Comparison of ENCODE assay signal across 32 cellular contexts in the genomic region with DNA sequence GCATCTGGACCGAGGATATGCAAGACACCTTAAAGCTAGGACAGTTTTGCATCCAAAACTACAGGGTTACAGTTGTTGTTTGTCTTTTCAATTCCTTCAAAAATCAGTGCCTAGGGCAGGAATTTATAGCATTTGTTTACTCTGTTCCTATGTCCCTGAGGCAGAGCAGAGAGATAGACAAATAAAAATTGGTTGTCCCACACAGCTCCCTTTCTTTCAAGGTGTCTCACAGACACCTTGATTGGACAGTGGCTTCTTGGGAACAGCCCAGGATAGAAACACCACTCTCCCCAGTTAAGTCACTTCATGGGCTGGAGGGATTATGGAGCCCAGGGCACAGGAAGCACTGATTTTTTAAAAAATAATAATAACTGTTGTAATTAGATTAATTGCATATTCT. TPM values are rescaled to one million over a fixed set of nuclear protein-coding genes. Genes with fewer than 3 reads are reported as not detected.
"Had no signal": no experiment of that assay in that cellular context is flagged by ENCODE, and none has a peak within 500 bp of the region (broad histone marks: within the 10 kb centered on the region; RNA-seq: fewer than 3 reads in every experiment).

No MANE protein-coding gene starts in this region.

- H3K9me3 Mint-ChIP-seq: stimulated activated effector memory CD8-positive, alpha-beta T cell treated with anti-CD3 and anti-CD28 coated beads, Interleukin-12 subunit alpha, Interleukin-12 subunit beta, amount 100 ng/mL, for 72 hours; stimulated activated memory B cell treated with anti-CD40 and anti-IgM and Interleukin-4, amounts not matched to agents 10 μg/mL and 1 μg/mL and 100 μg/mL, for 72 hours; stimulated activated naive CD8-positive, alpha-beta T cell treated with anti-CD3 and anti-CD28 coated beads, Interleukin-15, amount 100 ng/mL, for 72 hours; stimulated activated naive CD8-positive, alpha-beta T cell treated with anti-CD3 and anti-CD28 coated beads, Interleukin-15, Interleukin-2, amounts not matched to agents 100 ng/mL and 50 ng/mL, for 24 hours had no signal

- H3K27ac Mint-ChIP-seq: stimulated activated effector memory CD8-positive, alpha-beta T cell treated with anti-CD3 and anti-CD28 coated beads, Interleukin-12 subunit alpha, Interleukin-12 subunit beta, amount 100 ng/mL, for 72 hours; stimulated activated memory B cell treated with anti-CD40 and anti-IgM and Interleukin-4, amounts not matched to agents 10 μg/mL and 1 μg/mL and 100 μg/mL, for 72 hours; stimulated activated naive B cell treated with anti-CD40 and anti-IgM and Interleukin-4, amounts not matched to agents 10 μg/mL and 1 μg/mL and 100 μg/mL, for 72 hours; stimulated activated naive CD8-positive, alpha-beta T cell treated with anti-CD3 and anti-CD28 coated beads, Interleukin-15, amount 100 ng/mL, for 72 hours; stimulated activated naive CD8-positive, alpha-beta T cell treated with anti-CD3 and anti-CD28 coated beads, Interleukin-15, Interleukin-2, amounts not matched to agents 100 ng/mL and 50 ng/mL, for 24 hours; type B pancreatic cell had no signal

- H3K27ac ChIP-seq: stomach, suprapubic skin, testis, thoracic aorta, thyroid gland, tibial artery, tibial nerve, transverse colon, upper lobe of left lung, upper lobe of right lung, uterus, vagina had no signal

- H3K4me3 Mint-ChIP-seq: stimulated activated effector memory CD8-positive, alpha-beta T cell treated with anti-CD3 and anti-CD28 coated beads, Interleukin-12 subunit alpha, Interleukin-12 subunit beta, amount 100 ng/mL, for 72 hours; stimulated activated memory B cell treated with anti-CD40 and anti-IgM and Interleukin-4, amounts not matched to agents 10 μg/mL and 1 μg/mL and 100 μg/mL, for 72 hours; stimulated activated naive B cell treated with anti-CD40 and anti-IgM and Interleukin-4, amounts not matched to agents 10 μg/mL and 1 μg/mL and 100 μg/mL, for 72 hours; stimulated activated naive CD8-positive, alpha-beta T cell treated with anti-CD3 and anti-CD28 coated beads, Interleukin-15, amount 100 ng/mL, for 72 hours; stimulated activated naive CD8-positive, alpha-beta T cell treated with anti-CD3 and anti-CD28 coated beads, Interleukin-15, Interleukin-2, amounts not matched to agents 100 ng/mL and 50 ng/mL, for 24 hours; type B pancreatic cell had no signal

- FAIRE-seq: urothelium cell line had no signal

- H3K9me3 ChIP-seq: stomach, suprapubic skin, testis, thoracic aorta, thyroid gland, tibial artery, tibial nerve, transverse colon, upper lobe of left lung, upper lobe of right lung, uterus, vagina had no signal

- ATAC-seq: stimulated activated effector memory CD8-positive, alpha-beta T cell treated with anti-CD3 and anti-CD28 coated beads, Interleukin-12 subunit alpha, Interleukin-12 subunit beta, amount 100 ng/mL, for 72 hours; stimulated activated memory B cell treated with anti-CD40 and anti-IgM and Interleukin-4, amounts not matched to agents 10 μg/mL and 1 μg/mL and 100 μg/mL, for 72 hours; stimulated activated naive B cell treated with anti-CD40 and anti-IgM and Interleukin-4, amounts not matched to agents 10 μg/mL and 1 μg/mL and 100 μg/mL, for 72 hours; stimulated activated naive CD8-positive, alpha-beta T cell treated with anti-CD3 and anti-CD28 coated beads, Interleukin-15, amount 100 ng/mL, for 72 hours; stimulated activated naive CD8-positive, alpha-beta T cell treated with anti-CD3 and anti-CD28 coated beads, Interleukin-15, Interleukin-2, amounts not matched to agents 100 U/mL and 50 U/mL, for 24 hours; upper lobe of right lung had no signal

- H3K4me1 Mint-ChIP-seq: stimulated activated effector memory CD8-positive, alpha-beta T cell treated with anti-CD3 and anti-CD28 coated beads, Interleukin-12 subunit alpha, Interleukin-12 subunit beta, amount 100 ng/mL, for 72 hours; stimulated activated memory B cell treated with anti-CD40 and anti-IgM and Interleukin-4, amounts not matched to agents 10 μg/mL and 1 μg/mL and 100 μg/mL, for 72 hours; stimulated activated naive B cell treated with anti-CD40 and anti-IgM and Interleukin-4, amounts not matched to agents 10 μg/mL and 1 μg/mL and 100 μg/mL, for 72 hours; stimulated activated naive CD8-positive, alpha-beta T cell treated with anti-CD3 and anti-CD28 coated beads, Interleukin-15, amount 100 ng/mL, for 72 hours had no signal

- H3K4me1 ChIP-seq: stomach, suprapubic skin, testis, thyroid gland, tibial artery, tibial nerve, transverse colon, upper lobe of left lung, upper lobe of right lung, uterus, vagina had no signal

- H3K27me3 ChIP-seq: stomach, suprapubic skin, testis, thyroid gland, tibial artery, tibial nerve, transverse colon, upper lobe of left lung, upper lobe of right lung, vagina had no signal

- H3K36me3 Mint-ChIP-seq: stimulated activated effector memory CD8-positive, alpha-beta T cell treated with anti-CD3 and anti-CD28 coated beads, Interleukin-12 subunit alpha, Interleukin-12 subunit beta, amount 100 ng/mL, for 72 hours; stimulated activated memory B cell treated with anti-CD40 and anti-IgM and Interleukin-4, amounts not matched to agents 10 μg/mL and 1 μg/mL and 100 μg/mL, for 72 hours; stimulated activated naive B cell treated with anti-CD40 and anti-IgM and Interleukin-4, amounts not matched to agents 10 μg/mL and 1 μg/mL and 100 μg/mL, for 72 hours; type B pancreatic cell had no signal

- DNase-seq: stimulated activated CD4-positive, alpha-beta T cell treated with anti-CD3 and anti-CD28 coated beads, Interleukin-2, amount 100 ng/mL, for 48 hours; stimulated activated CD4-positive, alpha-beta T cell treated with anti-CD3 and anti-CD28 coated beads, Interleukin-4, amount 100 ng/mL, for 1 hour; stimulated activated CD4-positive, alpha-beta T cell treated with anti-CD3 and anti-CD28 coated beads, Interleukin-4, amount 100 ng/mL, for 24 hours; stimulated activated CD4-positive, alpha-beta T cell treated with anti-CD3 and anti-CD28 coated beads, Interleukin-4, amount 100 ng/mL, for 4 hours; stimulated activated CD8-positive, alpha-beta memory T cell treated with anti-CD3 and anti-CD28 coated beads, Interleukin-4, amount 100 ng/mL, for 48 hours; stimulated activated naive B cell treated with anti-CD40 and anti-IgM and Interleukin-4, amounts not matched to agents 10 μg/mL and 1 μg/mL and 100 μg/mL, for 72 hours; stimulated activated naive CD4-positive, alpha-beta T cell; stimulated activated naive CD4-positive, alpha-beta T cell treated with Interleukin-2 at 50 U/mL for 16 hours; stimulated activated naive CD8-positive, alpha-beta T cell treated with anti-CD3 and anti-CD28 coated beads, Interleukin-15, amount 100 ng/mL, for 72 hours; stimulated activated naive CD8-positive, alpha-beta T cell treated with anti-CD3 and anti-CD28 coated beads, Interleukin-15, Interleukin-2, amounts not matched to agents 100 U/mL and 50 U/mL, for 24 hours; stomach; substantia nigra; testis; thyroid gland; tibial artery; transverse colon; trophoblast cell; upper lobe of left lung; upper lobe of right lung; uterus had no signal

- H3K36me3 ChIP-seq: stomach, suprapubic skin, thoracic aorta, thyroid gland, tibial artery, tibial nerve, transverse colon, upper lobe of left lung, upper lobe of right lung, uterus, vagina had no signal

- H3K4me3 ChIP-seq: stomach, suprapubic skin, testis, thoracic aorta, thyroid gland, tibial artery, tibial nerve, transverse colon, upper lobe of left lung, upper lobe of right lung, uterus, vagina had no signal

- H3K27me3 Mint-ChIP-seq: stimulated activated memory B cell treated with anti-CD40 and anti-IgM and Interleukin-4, amounts not matched to agents 10 μg/mL and 1 μg/mL and 100 μg/mL, for 72 hours had no signal

RNA-seq across cellular contexts. Expression of gene MAGEB17, which starts 8.0 kb away (rescaled TPM):
- total RNA-seq: stomach, suprapubic skin, thoracic aorta, tibial nerve, upper lobe of left lung, upper lobe of right lung, ureter, urinary bladder, uterus, vagina had no signal
- polyA plus RNA-seq: urinary bladder had no signal

RNA-seq across cellular contexts. Expression of gene GRPR, which starts 52.0 kb away (rescaled TPM):
- total RNA-seq: subcutaneous adipose tissue, suprapubic skin, thoracic aorta, tibial nerve, upper lobe of right lung, ureter, vagina had no signal
